9 cellular contexts compared by ENCODE assay signal in genomic region chr18:79459946-79460345, GRCh38.
DNase-seq lines count a peak whose midpoint lies in the region; ATAC-seq lines count a peak whose summit lies in the region.
"Had no signal": no experiment of that assay in that cellular context is flagged by ENCODE, and none has a peak within 500 bp of the region (broad histone marks: within the 10 kb centered on the region; RNA-seq: fewer than 3 reads in every experiment).

No MANE protein-coding gene starts in this region.

- H2BK5ac ChIP-seq in trophoblast cell (ENCODE audit: low read depth, low read length, poor library complexity) = no peak overlapping the region

- CTCF ChIA-PET in activated CD4-positive, alpha-beta memory T cell treated with anti-CD3 and anti-CD28 coated beads for 36 hours (lab: Charles Lee) = no interaction called here

- no peak overlapping the region for H3K23ac ChIP-seq in trophoblast cell (ENCODE audit: low read length)

- H3K27me3 Mint-ChIP-seq in T-helper 1 cell treated with Interleukin-12 subunit alpha and Interleukin-12 subunit beta and Interleukin-4 antibody, amounts not matched to agents 30 μg/mL and 1 μg/mL, for 36 hours (ENCODE audit: low read depth) = no peaks in the 10 kb centered on the region
- no peaks in the 10 kb centered on the region for H3K27me3 Mint-ChIP-seq in activated CD4-positive, alpha-beta memory T cell treated with anti-CD3 and anti-CD28 coated beads for 36 hours
- no peaks in the 10 kb centered on the region for H3K27me3 Mint-ChIP-seq in immature natural killer cell (ENCODE audit: low read depth in 3 of 3)

- no peak for DNase-seq in T-helper 1 cell
- no peak for DNase-seq in activated CD4-positive, alpha-beta memory T cell treated with anti-CD3 and anti-CD28 coated beads for 36 hours
- no peak for DNase-seq in trophoblast cell
- DNase-seq in NCI-H2081 (lab: John Stamatoyannopoulos, UW) = no peak
- DNase-seq in immature natural killer cell = no peak
- no peak for DNase-seq in cerebellar nuclear complex (lab: John Stamatoyannopoulos, UW)

- POLR2A ChIA-PET in activated CD4-positive, alpha-beta memory T cell treated with anti-CD3 and anti-CD28 coated beads for 36 hours (lab: Charles Lee) = no interaction called here

- no peak overlapping the region for H3K14ac ChIP-seq in trophoblast cell (ENCODE audit: low read length)

- no peak overlapping the region for H3K4me3 Mint-ChIP-seq in T-helper 1 cell treated with Interleukin-12 subunit alpha and Interleukin-12 subunit beta and Interleukin-4 antibody, amounts not matched to agents 30 μg/mL and 1 μg/mL, for 36 hours
- H3K4me3 Mint-ChIP-seq in activated CD4-positive, alpha-beta memory T cell treated with anti-CD3 and anti-CD28 coated beads for 36 hours = no peak overlapping the region
- no peak overlapping the region for H3K4me3 Mint-ChIP-seq in immature natural killer cell

- no peaks in the 10 kb centered on the region for H3K9me3 Mint-ChIP-seq in T-helper 1 cell treated with Interleukin-12 subunit alpha and Interleukin-12 subunit beta and Interleukin-4 antibody, amounts not matched to agents 30 μg/mL and 1 μg/mL, for 36 hours
- H3K9me3 Mint-ChIP-seq in activated CD4-positive, alpha-beta memory T cell treated with anti-CD3 and anti-CD28 coated beads for 36 hours = no peaks in the 10 kb centered on the region
- H3K9me3 Mint-ChIP-seq in immature natural killer cell = no peaks in the 10 kb centered on the region

- intact Hi-C loops in activated CD4-positive, alpha-beta memory T cell treated with anti-CD3 and anti-CD28 coated beads for 36 hours (cut with micrococcal nuclease) = no loop called here

- H4K91ac ChIP-seq in trophoblast cell (ENCODE audit: low read depth, low read length) = no peak overlapping the region

- H2AFZ ChIP-seq in trophoblast cell (ENCODE audit: insufficient read depth, low read length, poor library complexity) = no peak overlapping the region

- peak overlapping the region; percentile 34 for H3K27ac Mint-ChIP-seq in T-helper 1 cell treated with Interleukin-12 subunit alpha and Interleukin-12 subunit beta and Interleukin-4 antibody, amounts not matched to agents 30 μg/mL and 1 μg/mL, for 36 hours
- H3K27ac Mint-ChIP-seq in activated CD4-positive, alpha-beta memory T cell treated with anti-CD3 and anti-CD28 coated beads for 36 hours = peak overlapping the region; percentile 35
- peak overlapping the region in 2 of 6 donors; percentile 42 to 57 for H3K27ac Mint-ChIP-seq in immature natural killer cell

- peaks cover 22% of the 10 kb centered on the region for H3K79me1 ChIP-seq in trophoblast cell (ENCODE audit: low read length)

- ATAC-seq in HG02763 (IDR thresholded peaks at IDR 0.05; ENCODE audit: unreplicated experiment) = peak; percentile 23

- no peak overlapping the region for H3K27ac ChIP-seq in trophoblast cell (ENCODE audit: low read depth, low read length)
- H3K27ac ChIP-seq: 22Rv1 had no signal

- WGBS in trophoblast cell (ENCODE audit: extremely low coverage, insufficient coverage, insufficient read length) = no CpG with 5 or more reads among the region's 7 CpGs

- H3K4ac ChIP-seq in trophoblast cell (ENCODE audit: low read depth, low read length) = no peak overlapping the region

- H3K79me2 ChIP-seq in trophoblast cell (ENCODE audit: control insufficient read depth, insufficient read depth, low read length, poor library complexity) = peaks cover 9% of the 10 kb centered on the region

- no peak overlapping the region for H4K12ac ChIP-seq in trophoblast cell (ENCODE audit: low read depth, low read length)

- no peak overlapping the region for H3K4me2 ChIP-seq in trophoblast cell (ENCODE audit: low read length)

- no peaks in the 10 kb centered on the region for H3K36me3 ChIP-seq in trophoblast cell (ENCODE audit: control insufficient read depth in 1 of 2, insufficient read depth in 2 of 2, low read length in 2 of 2)

- H3K18ac ChIP-seq in trophoblast cell (ENCODE audit: low read length) = no peak overlapping the region

- H3K4me1 Mint-ChIP-seq in T-helper 1 cell treated with Interleukin-12 subunit alpha and Interleukin-12 subunit beta and Interleukin-4 antibody, amounts not matched to agents 30 μg/mL and 1 μg/mL, for 36 hours (ENCODE audit: low read depth) = no peaks in the 10 kb centered on the region
- H3K4me1 Mint-ChIP-seq in activated CD4-positive, alpha-beta memory T cell treated with anti-CD3 and anti-CD28 coated beads for 36 hours (ENCODE audit: low read depth) = peaks cover 5% of the 10 kb centered on the region
- H3K4me1 Mint-ChIP-seq in immature natural killer cell = peaks cover 0 to 5% of the 10 kb centered on the region in 2 donors

- H4K8ac ChIP-seq in trophoblast cell (ENCODE audit: low read depth, low read length) = no peak overlapping the region

- H3K4me3 ChIP-seq in trophoblast cell (ENCODE audit: low read depth, low read length) = no peak overlapping the region

- H2BK12ac ChIP-seq in trophoblast cell (ENCODE audit: low read length) = peak overlapping the region; percentile 20

- H2BK120ac ChIP-seq in trophoblast cell (ENCODE audit: insufficient read depth, low read length, poor library complexity) = no peak overlapping the region

- H2AK5ac ChIP-seq in trophoblast cell (ENCODE audit: low read length) = no peak overlapping the region

- peaks cover 2% of the 10 kb centered on the region for H3K36me3 Mint-ChIP-seq in T-helper 1 cell treated with Interleukin-12 subunit alpha and Interleukin-12 subunit beta and Interleukin-4 antibody, amounts not matched to agents 30 μg/mL and 1 μg/mL, for 36 hours (ENCODE audit: low read depth)
- H3K36me3 Mint-ChIP-seq in activated CD4-positive, alpha-beta memory T cell treated with anti-CD3 and anti-CD28 coated beads for 36 hours = peaks cover 27% of the 10 kb centered on the region
- H3K36me3 Mint-ChIP-seq in immature natural killer cell = peaks cover 0 to 4% (median 0%) of the 10 kb centered on the region in 3 donors

- H3K9ac ChIP-seq in trophoblast cell (ENCODE audit: low read length) = no peak overlapping the region

- H3K4me1 ChIP-seq in trophoblast cell (ENCODE audit: control insufficient read depth in 1 of 2, insufficient read depth in 2 of 2, low read length in 2 of 2) = peaks cover 26 to 27% of the 10 kb centered on the region in 2 experiments

- H3K27me3 ChIP-seq in trophoblast cell (ENCODE audit: insufficient read depth, low read length) = no peaks in the 10 kb centered on the region

- no peaks in the 10 kb centered on the region for H3K9me3 ChIP-seq in trophoblast cell (ENCODE audit: insufficient read depth, low read depth, low read length)
